In the genomic region with DNA sequence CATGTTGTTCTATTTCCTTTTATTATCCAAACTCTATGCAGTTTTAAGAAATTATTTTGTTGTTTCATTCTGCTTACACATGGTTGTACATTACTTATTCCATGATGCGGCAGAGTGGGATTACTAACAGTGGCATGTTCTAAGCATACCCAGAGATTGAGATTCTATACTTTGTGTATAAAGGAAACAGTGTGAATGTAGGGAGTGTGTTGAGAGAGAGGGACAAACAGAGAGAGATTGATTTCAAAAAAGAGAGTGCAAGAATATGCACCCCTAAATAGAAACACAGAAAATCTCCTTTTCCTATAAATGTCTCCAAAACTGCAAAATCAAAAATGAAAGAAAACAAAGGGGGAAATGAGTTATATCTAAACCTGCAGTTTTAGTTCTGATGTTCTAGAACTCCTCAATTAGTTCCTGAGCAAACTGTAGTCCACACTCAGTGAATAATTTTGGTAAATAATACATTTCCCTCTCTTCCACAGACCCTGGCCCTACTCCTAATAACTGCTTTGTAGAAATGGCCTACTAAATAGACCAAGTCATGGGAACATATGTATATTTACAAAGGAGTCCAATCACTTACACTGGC, we compare ENCODE assay signal across 25 cellular contexts. TPM values are rescaled to one million over a fixed set of nuclear protein-coding genes. Genes with fewer than 3 reads are reported as not detected.
DNase-seq lines count a peak whose midpoint lies in the region; ATAC-seq and TF ChIP-seq lines count a peak whose summit lies in the region.
"Had no signal": no experiment of that assay in that cellular context is flagged by ENCODE, and none has a peak within 500 bp of the region (broad histone marks: within the 10 kb centered on the region; RNA-seq: fewer than 3 reads in every experiment).

No MANE protein-coding gene starts in this region.

- peaks cover 10% of the 10 kb centered on the region for H3K36me3 Mint-ChIP-seq in natural killer cell treated with Interleukin-12 subunit alpha and Interleukin-12 subunit beta and Interleukin-15 and Interleukin-18, amount 100 ng/mL, for 72 hours
- H3K36me3 Mint-ChIP-seq in natural killer cell: peaks cover 9% of the 10 kb centered on the region
- H3K36me3 Mint-ChIP-seq in activated CD4-positive, alpha-beta memory T cell treated with anti-CD3 and anti-CD28 coated beads, Interleukin-2, amount 10 ng/mL, durations not matched to agents 7 days and 5 days (ENCODE audit: low read depth): peaks cover 14% of the 10 kb centered on the region
- no peaks in the 10 kb centered on the region for H3K36me3 Mint-ChIP-seq in stimulated activated effector memory CD8-positive, alpha-beta T cell treated with anti-CD3 and anti-CD28 coated beads, Interleukin-12 subunit alpha, Interleukin-12 subunit beta, amount 100 ng/mL, for 72 hours
- H3K36me3 Mint-ChIP-seq: type B pancreatic cell had no signal

- no peaks in the 10 kb centered on the region for H3K27me3 Mint-ChIP-seq in natural killer cell treated with Interleukin-12 subunit alpha and Interleukin-12 subunit beta and Interleukin-15 and Interleukin-18, amount 100 ng/mL, for 72 hours
- no peaks in the 10 kb centered on the region for H3K27me3 Mint-ChIP-seq in natural killer cell (ENCODE audit: low read depth in 2 of 2)
- H3K27me3 Mint-ChIP-seq in activated CD4-positive, alpha-beta memory T cell treated with anti-CD3 and anti-CD28 coated beads, Interleukin-2, amount 10 ng/mL, durations not matched to agents 7 days and 5 days: no peaks in the 10 kb centered on the region
- H3K27me3 Mint-ChIP-seq: type B pancreatic cell had no signal

- H3K27ac Mint-ChIP-seq in natural killer cell treated with Interleukin-12 subunit alpha and Interleukin-12 subunit beta and Interleukin-15 and Interleukin-18, amount 100 ng/mL, for 72 hours: peak overlapping the region; percentile 34 to 38
- no peak overlapping the region for H3K27ac Mint-ChIP-seq in natural killer cell
- H3K27ac Mint-ChIP-seq in activated CD4-positive, alpha-beta memory T cell treated with anti-CD3 and anti-CD28 coated beads, Interleukin-2, amount 10 ng/mL, durations not matched to agents 7 days and 5 days: peak overlapping the region; percentile 47
- H3K27ac Mint-ChIP-seq in stimulated activated effector memory CD8-positive, alpha-beta T cell treated with anti-CD3 and anti-CD28 coated beads, Interleukin-12 subunit alpha, Interleukin-12 subunit beta, amount 100 ng/mL, for 72 hours: peak overlapping the region; percentile 2
- H3K27ac Mint-ChIP-seq: H9, type B pancreatic cell had no signal

- no peak for DNase-seq in natural killer cell treated with Interleukin-12 subunit alpha and Interleukin-12 subunit beta and Interleukin-15 and Interleukin-18, amount 100 ng/mL, for 72 hours (ENCODE audit: low spot score)
- DNase-seq in natural killer cell (no peak), SW 1271 (lab: John Stamatoyannopoulos, UW) (no peak), HuH-7 (ENCODE audit: low spot score) (no peak)
- DNase-seq in activated CD4-positive, alpha-beta memory T cell treated with anti-CD3 and anti-CD28 coated beads, Interleukin-2, amount 10 ng/mL, durations not matched to agents 7 days and 5 days: no peak
- DNase-seq in stimulated activated effector memory CD8-positive, alpha-beta T cell treated with anti-CD3 and anti-CD28 coated beads, Interleukin-12 subunit alpha, Interleukin-12 subunit beta, amount 100 ng/mL, for 72 hours (ENCODE audit: low spot score in 2 of 2): no peak
- DNase-seq: activated effector memory CD4-positive, alpha-beta T cell treated with Interleukin-2 at 50 U/mL for 16 hours; Calu3; colonic mucosa; DND-41; effector memory CD4-positive, alpha-beta T cell; foreskin melanocyte; H9; left colon; mesenchymal stem cell; NCI-H1048; NCI-H1694 treated with DMSO at 0.1 percent for 48 hours; NCI-H526; RPMI8226; stimulated activated CD8-positive, alpha-beta memory T cell treated with anti-CD3 and anti-CD28 coated beads, Interleukin-4, amount 100 ng/mL, for 48 hours; T-helper 9 cell had no signal

- H3K4me3 Mint-ChIP-seq in natural killer cell treated with Interleukin-12 subunit alpha and Interleukin-12 subunit beta and Interleukin-15 and Interleukin-18, amount 100 ng/mL, for 72 hours: peak overlapping the region; percentile 13
- H3K4me3 Mint-ChIP-seq in natural killer cell: no peak overlapping the region
- no peak overlapping the region for H3K4me3 Mint-ChIP-seq in activated CD4-positive, alpha-beta memory T cell treated with anti-CD3 and anti-CD28 coated beads, Interleukin-2, amount 10 ng/mL, durations not matched to agents 7 days and 5 days
- H3K4me3 Mint-ChIP-seq in stimulated activated effector memory CD8-positive, alpha-beta T cell treated with anti-CD3 and anti-CD28 coated beads, Interleukin-12 subunit alpha, Interleukin-12 subunit beta, amount 100 ng/mL, for 72 hours: no peak overlapping the region
- H3K4me3 Mint-ChIP-seq: H9, type B pancreatic cell had no signal

- peaks cover 6 to 8% of the 10 kb centered on the region in 2 donors for H3K4me1 Mint-ChIP-seq in natural killer cell treated with Interleukin-12 subunit alpha and Interleukin-12 subunit beta and Interleukin-15 and Interleukin-18, amount 100 ng/mL, for 72 hours (ENCODE audit: low read depth in 2 of 2)
- H3K4me1 Mint-ChIP-seq in natural killer cell: no peaks in the 10 kb centered on the region
- peaks cover 25% of the 10 kb centered on the region for H3K4me1 Mint-ChIP-seq in activated CD4-positive, alpha-beta memory T cell treated with anti-CD3 and anti-CD28 coated beads, Interleukin-2, amount 10 ng/mL, durations not matched to agents 7 days and 5 days
- no peaks in the 10 kb centered on the region for H3K4me1 Mint-ChIP-seq in stimulated activated effector memory CD8-positive, alpha-beta T cell treated with anti-CD3 and anti-CD28 coated beads, Interleukin-12 subunit alpha, Interleukin-12 subunit beta, amount 100 ng/mL, for 72 hours
- H3K4me1 Mint-ChIP-seq: H9 had no signal

- POLR2A ChIA-PET in activated CD4-positive, alpha-beta memory T cell treated with anti-CD3 and anti-CD28 coated beads, Interleukin-2, amount 10 ng/mL, durations not matched to agents 7 days and 5 days (lab: Charles Lee): interaction anchor here (2.1 kb wide), 1 partner anchor 120 kb away, joined by 9 read pairs; a partner anchor contains a TSS

- intact Hi-C loops in natural killer cell (cut with micrococcal nuclease): no loop called here

- CTCF ChIA-PET in activated CD4-positive, alpha-beta memory T cell treated with anti-CD3 and anti-CD28 coated beads, Interleukin-2, amount 10 ng/mL, durations not matched to agents 7 days and 5 days (lab: Charles Lee): no interaction called here

- no peak for TF ChIP-seq CTCF in natural killer cell (IDR thresholded peaks at IDR 0.05)

- no peaks in the 10 kb centered on the region for H3K9me3 Mint-ChIP-seq in natural killer cell treated with Interleukin-12 subunit alpha and Interleukin-12 subunit beta and Interleukin-15 and Interleukin-18, amount 100 ng/mL, for 72 hours
- H3K9me3 Mint-ChIP-seq in natural killer cell: no peaks in the 10 kb centered on the region
- H3K9me3 Mint-ChIP-seq in activated CD4-positive, alpha-beta memory T cell treated with anti-CD3 and anti-CD28 coated beads, Interleukin-2, amount 10 ng/mL, durations not matched to agents 7 days and 5 days: peaks cover 11% of the 10 kb centered on the region
- no peaks in the 10 kb centered on the region for H3K9me3 Mint-ChIP-seq in stimulated activated effector memory CD8-positive, alpha-beta T cell treated with anti-CD3 and anti-CD28 coated beads, Interleukin-12 subunit alpha, Interleukin-12 subunit beta, amount 100 ng/mL, for 72 hours
- H3K9me3 Mint-ChIP-seq: type B pancreatic cell had no signal

- peak in 1 of 2 donors; percentile 43 for ATAC-seq in natural killer cell treated with Interleukin-12 subunit alpha and Interleukin-12 subunit beta and Interleukin-15 and Interleukin-18, amount 100 ng/mL, for 72 hours
- ATAC-seq in natural killer cell: no peak
- peak; percentile 26 for ATAC-seq in GM19468 (IDR thresholded peaks at IDR 0.05; ENCODE audit: extremely low read depth, unreplicated experiment)
- ATAC-seq in stimulated activated effector memory CD8-positive, alpha-beta T cell treated with anti-CD3 and anti-CD28 coated beads, Interleukin-12 subunit alpha, Interleukin-12 subunit beta, amount 100 ng/mL, for 72 hours: no peak
- ATAC-seq in GM21737 (IDR thresholded peaks at IDR 0.05; ENCODE audit: unreplicated experiment): no peak
- ATAC-seq: HepG2, left colon had no signal

RNA-seq across cellular contexts. Expression of a gene that starts 31.0 kb away (rescaled TPM):
- total RNA-seq in natural killer cell treated with Interleukin-12 subunit alpha and Interleukin-12 subunit beta and Interleukin-15 and Interleukin-18, amount 100 ng/mL, for 72 hours: under 1 TPM in 1 of 2 donors, not detected in 1; 0.43 TPM
- total RNA-seq in natural killer cell: 1 to 10 TPM; 2.1 to 4.0 (median 2.5) TPM
- 1 to 10 TPM; 1.9 to 2.3 TPM for total RNA-seq in activated CD4-positive, alpha-beta memory T cell treated with anti-CD3 and anti-CD28 coated beads, Interleukin-2, amount 10 ng/mL, durations not matched to agents 7 days and 5 days
- total RNA-seq: Calu3, colonic mucosa had no signal

Comparison
In these comparisons a context has a peak if more than half of its experiments do, and no peak if none do; other contexts are left out.
1. H3K27ac Mint-ChIP-seq: peak in natural killer cell treated with Interleukin-12 subunit alpha and Interleukin-12 subunit beta and Interleukin-15 and Interleukin-18, amount 100 ng/mL, for 72 hours (2 of 2), activated CD4-positive, alpha-beta memory T cell treated with anti-CD3 and anti-CD28 coated beads, Interleukin-2, amount 10 ng/mL, durations not matched to agents 7 days and 5 days (single experiment) and stimulated activated effector memory CD8-positive, alpha-beta T cell treated with anti-CD3 and anti-CD28 coated beads, Interleukin-12 subunit alpha, Interleukin-12 subunit beta, amount 100 ng/mL, for 72 hours (single experiment); none in natural killer cell (0 of 2).